Comparison of ENCODE assay signal across 8 cellular contexts in genomic region chr4:47914219-47914925, GRCh38. TPM values are rescaled to one million over a fixed set of nuclear protein-coding genes. Genes with fewer than 3 reads are reported as not detected.
DNase-seq lines count a peak whose midpoint lies in the region; ATAC-seq, FAIRE-seq and TF ChIP-seq lines count a peak whose summit lies in the region.

Gene NFXL1 (minus strand): TSS chr4:47914583. CDS start chr4:47914203, 380 bp downstream.

- peaks cover 20% of the 10 kb centered on the region for H3K36me3 Mint-ChIP-seq in activated naive CD8-positive, alpha-beta T cell treated with anti-CD3 and anti-CD28 coated beads, Interleukin-2, amount 50 U/mL, for 24 hours (ENCODE audit: low read depth)

- peaks cover 3% of the 10 kb centered on the region for H3K4me1 ChIP-seq in parathyroid adenoma
- H3K4me1 ChIP-seq in tibial artery = peaks cover 0 to 16% (median 10%) of the 10 kb centered on the region in 4 donors

- peak within 1 kb of the TSS; percentile 66 for H3K27ac ChIP-seq in parathyroid adenoma
- peak within 1 kb of the TSS; percentile 74 to 78 for H3K27ac ChIP-seq in tibial artery

- H3K9me3 ChIP-seq in parathyroid adenoma (ENCODE audit: control insufficient read depth, low read length) = no peaks in the 10 kb centered on the region
- H3K9me3 ChIP-seq in tibial artery = no peaks in the 10 kb centered on the region

- peaks cover 33% of the 10 kb centered on the region for H3K4me1 Mint-ChIP-seq in activated naive CD8-positive, alpha-beta T cell treated with anti-CD3 and anti-CD28 coated beads, Interleukin-2, amount 50 U/mL, for 24 hours

- peak within 1 kb of the TSS; percentile 28 for H3K9ac ChIP-seq in parathyroid adenoma

- peak; percentile 98 for FAIRE-seq in GM12892 (lab: Jason Lieb, UNC)

- no peaks in the 10 kb centered on the region for H3K27me3 Mint-ChIP-seq in activated naive CD8-positive, alpha-beta T cell treated with anti-CD3 and anti-CD28 coated beads, Interleukin-2, amount 50 U/mL, for 24 hours

- no peaks in the 10 kb centered on the region for H3K27me3 ChIP-seq in parathyroid adenoma (ENCODE audit: control insufficient read depth, insufficient read depth, low read length)
- H3K27me3 ChIP-seq in tibial artery = no peaks in the 10 kb centered on the region

- H3K4me3 Mint-ChIP-seq in activated naive CD8-positive, alpha-beta T cell treated with anti-CD3 and anti-CD28 coated beads, Interleukin-2, amount 50 U/mL, for 24 hours = peak within 1 kb of the TSS; percentile 97

- peak within 1 kb of the TSS; percentile 99 for H3K4me2 ChIP-seq in parathyroid adenoma (ENCODE audit: low read length)

- H3K4me3 ChIP-seq in parathyroid adenoma (ENCODE audit: low read depth, low read length) = peak within 1 kb of the TSS; percentile 93
- peak within 1 kb of the TSS; percentile 75 to 82 for H3K4me3 ChIP-seq in tibial artery

- DNase-seq in GM12892 (ENCODE audit: insufficient read length) (peak; percentile 81), NCI-H1436 (lab: John Stamatoyannopoulos, UW) (peak; percentile 97), SW480 (ENCODE audit: low spot score) (peak; percentile 95), cardiac septum (ENCODE audit: low spot score) (peak; percentile 98), tibial artery (peak; percentile 98 to 99)
- DNase-seq in activated naive CD8-positive, alpha-beta T cell treated with anti-CD3 and anti-CD28 coated beads, Interleukin-2, amount 50 U/mL, for 24 hours = peak; percentile 95

- H3K36me3 ChIP-seq in parathyroid adenoma (ENCODE audit: control insufficient read depth, insufficient read depth, low read length) = no peaks in the 10 kb centered on the region
- peaks cover 8 to 11% (median 10%) of the 10 kb centered on the region in 3 donors for H3K36me3 ChIP-seq in tibial artery

- TF ChIP-seq CTCF in parathyroid adenoma (IDR thresholded peaks at IDR 0.05) (no peak), tibial artery (IDR thresholded peaks at IDR 0.05) (no peak)

- TF ChIP-seq POLR2A in GM12892 (IDR thresholded peaks at IDR 0.05; ENCODE audit: low read depth, low read length) = peak; percentile 93

- H2AFZ ChIP-seq in parathyroid adenoma = peak within 1 kb of the TSS; percentile 85

- peaks cover 5% of the 10 kb centered on the region for H3K9me3 Mint-ChIP-seq in activated naive CD8-positive, alpha-beta T cell treated with anti-CD3 and anti-CD28 coated beads, Interleukin-2, amount 50 U/mL, for 24 hours

- intact Hi-C loops in cardiac septum (cut with DNase I) = loop anchor here (10.0 kb wide), 1 partner anchor 450 kb away; the partner anchor contains the start of gene COMMD8
- intact Hi-C loops in tibial artery (cut with DNase I; ENCODE audit: low total_unique reads) = no loop called here

- peak within 1 kb of the TSS; percentile 95 for H3K27ac Mint-ChIP-seq in activated naive CD8-positive, alpha-beta T cell treated with anti-CD3 and anti-CD28 coated beads, Interleukin-2, amount 50 U/mL, for 24 hours

- ATAC-seq in HG02840 (IDR thresholded peaks at IDR 0.05; ENCODE audit: low FRiP score, unreplicated experiment) = peak; percentile 97
- peak; percentile 99 for ATAC-seq in activated naive CD8-positive, alpha-beta T cell treated with anti-CD3 and anti-CD28 coated beads, Interleukin-2, amount 50 U/mL, for 24 hours

- H3K79me2 ChIP-seq in parathyroid adenoma = peaks cover 4% of the 10 kb centered on the region

RNA-seq across cellular contexts. Expression of gene NFXL1, which starts in this region (rescaled TPM):
- 10.7 TPM for polyA plus RNA-seq in GM12892 (2012; ENCODE audit: missing spikeins)
- 6.0 TPM for total RNA-seq in cardiac septum

Comparison
In these comparisons a context has a peak if more than half of its experiments do, and no peak if none do; other contexts are left out.
1. Peak in every context shown above with its lines: DNase-seq, ATAC-seq, H3K4me3 ChIP-seq and H3K27ac ChIP-seq.